Comparison of ENCODE assay signal across 8 cellular contexts in genomic region chr19:2552859-2553258, GRCh38.
DNase-seq lines count a peak whose midpoint lies in the region; ATAC-seq and TF ChIP-seq lines count a peak whose summit lies in the region.

No MANE protein-coding gene starts in this region.

- DNase-seq in GF-D8 (lab: John Stamatoyannopoulos, UW): peak; percentile 99
- no peak for DNase-seq in HEK293T (ENCODE audit: extremely low spot score)
- no peak for DNase-seq in activated naive CD8-positive, alpha-beta T cell treated with anti-CD3 and anti-CD28 coated beads, Interleukin-2, amount 10 ng/mL, durations not matched to agents 7 days and 5 days
- DNase-seq in prostate gland (ENCODE audit: low spot score): no peak
- no peak for DNase-seq in putamen (ENCODE audit: low spot score)
- no peak for DNase-seq in lower leg skin (ENCODE audit: low spot score in 2 of 2)
- no peak for DNase-seq in effector CD8-positive, alpha-beta T cell (lab: John Stamatoyannopoulos, UW)

- no peak for TF ChIP-seq CTCF in prostate gland (IDR thresholded peaks at IDR 0.05)
- TF ChIP-seq CTCF in lower leg skin (IDR thresholded peaks at IDR 0.05): no peak

- WGBS in prostate gland: under 1% methylated on average over 11 of the region's 11 CpGs
- WGBS in lower leg skin, 2 donors: 18 to 19% methylated on average over 11 of the region's 11 CpGs

- no peaks in the 10 kb centered on the region for H3K4me1 ChIP-seq in prostate gland (replicated peaks)

- H3K27me3 Mint-ChIP-seq in activated naive CD8-positive, alpha-beta T cell treated with anti-CD3 and anti-CD28 coated beads, Interleukin-2, amount 10 ng/mL, durations not matched to agents 7 days and 5 days: no peaks in the 10 kb centered on the region

- H3K4me1 Mint-ChIP-seq in activated naive CD8-positive, alpha-beta T cell treated with anti-CD3 and anti-CD28 coated beads, Interleukin-2, amount 10 ng/mL, durations not matched to agents 7 days and 5 days: peaks cover 29% of the 10 kb centered on the region

- peak overlapping the region in 1 of 2 donors; percentile 3 for H3K4me3 ChIP-seq in prostate gland
- no peak overlapping the region for H3K4me3 ChIP-seq in lower leg skin (ENCODE audit: low read depth, poor library complexity, severe bottlenecking)

- H3K36me3 ChIP-seq in prostate gland: no peaks in the 10 kb centered on the region

- H3K9me3 Mint-ChIP-seq in activated naive CD8-positive, alpha-beta T cell treated with anti-CD3 and anti-CD28 coated beads, Interleukin-2, amount 10 ng/mL, durations not matched to agents 7 days and 5 days: no peaks in the 10 kb centered on the region

- no peaks in the 10 kb centered on the region for H3K9me3 ChIP-seq in prostate gland

- H3K4me3 Mint-ChIP-seq in activated naive CD8-positive, alpha-beta T cell treated with anti-CD3 and anti-CD28 coated beads, Interleukin-2, amount 10 ng/mL, durations not matched to agents 7 days and 5 days: peak overlapping the region; percentile 83

- peak overlapping the region; percentile 40 to 46 for H3K27ac ChIP-seq in prostate gland

- CTCF ChIA-PET in HEK293T (lab: Yijun Ruan, JAX): interaction anchor here (0.6 kb wide), 1 partner anchor 29 kb away, joined by 3 read pairs; no protein-coding TSS in a partner anchor

- H3K27ac Mint-ChIP-seq in activated naive CD8-positive, alpha-beta T cell treated with anti-CD3 and anti-CD28 coated beads, Interleukin-2, amount 10 ng/mL, durations not matched to agents 7 days and 5 days: peak overlapping the region; percentile 89

- no peak for TF ChIP-seq POLR2A in prostate gland (IDR thresholded peaks at IDR 0.05)
- TF ChIP-seq POLR2A in lower leg skin (IDR thresholded peaks at IDR 0.05): no peak

- peak; percentile 84 for ATAC-seq in activated naive CD8-positive, alpha-beta T cell treated with anti-CD3 and anti-CD28 coated beads, Interleukin-2, amount 10 ng/mL, durations not matched to agents 7 days and 5 days (ENCODE audit: low read depth)

- no peaks in the 10 kb centered on the region for H3K27me3 ChIP-seq in prostate gland (replicated peaks; ENCODE audit: insufficient read depth)

- H3K36me3 Mint-ChIP-seq in activated naive CD8-positive, alpha-beta T cell treated with anti-CD3 and anti-CD28 coated beads, Interleukin-2, amount 10 ng/mL, durations not matched to agents 7 days and 5 days: no peaks in the 10 kb centered on the region

- intact Hi-C loops in prostate gland (cut with DNase I) (no loop called here), lower leg skin (cut with DNase I; ENCODE audit: low total_unique reads) (no loop called here)

- POLR2A ChIA-PET in HEK293T (lab: Yijun Ruan, JAX): interaction anchor here (1.9 to 7.3 kb wide), 2 partner anchors 9 to 76 kb away, joined by 10 to 79 read pairs; partner anchors contain the start of gene GADD45B
- POLR2A ChIA-PET in activated naive CD8-positive, alpha-beta T cell treated with anti-CD3 and anti-CD28 coated beads, Interleukin-2, amount 10 ng/mL, durations not matched to agents 7 days and 5 days (lab: Charles Lee): interaction anchor here (0.7 to 6.2 kb wide), 16 partner anchors 9 to 91 kb away, joined by 3 to 139 read pairs (median 4); partner anchors contain the start of gene GADD45B

TF ChIP-seq in HEK293T, 16 proteins besides CTCF, POLR2A, EP300 and RAD21:
- TF ChIP-seq CTBP1 (IDR thresholded peaks at IDR 0.05; ENCODE audit: borderline replicate concordance) (no peak), ZNF384 (IDR thresholded peaks at IDR 0.05) (peak; percentile 64), ARNT (IDR thresholded peaks at IDR 0.05) (no peak), SUZ12 (IDR thresholded peaks at IDR 0.05) (no peak), NFRKB (IDR thresholded peaks at IDR 0.05) (no peak), FOXM1 (IDR thresholded peaks at IDR 0.05; ENCODE audit: borderline replicate concordance) (no peak)
TF ChIP-seq in HEK293T: peak in this region for 1.

TF ChIP-seq in PFSK-1, 5 proteins besides CTCF, POLR2A, EP300 and RAD21:
- TF ChIP-seq POLR2AphosphoS5 (IDR thresholded peaks at IDR 0.05; ENCODE audit: low read depth, low read length): no peak
- no peak for TF ChIP-seq FOXP2 (optimal IDR thresholded peaks at IDR 0.05; ENCODE audit: borderline replicate concordance, extremely low read depth, extremely low read length, insufficient read depth)
- peak in 1 of 2 experiments; percentile 47; a peak in 1 of 4 replicates for TF ChIP-seq REST (IDR thresholded peaks at IDR 0.05; ENCODE audit: insufficient read depth in 1 of 2, low read depth in 2 of 2, low read length in 2 of 2)
- 0 out of 2 replicates have a peak, but pooled peaks have one; percentile 28 for TF ChIP-seq SIN3A (IDR thresholded peaks at IDR 0.05; ENCODE audit: borderline replicate concordance, insufficient read depth, low read length)
- no peak for TF ChIP-seq TAF1 (IDR thresholded peaks at IDR 0.05; ENCODE audit: borderline replicate concordance, insufficient read depth, low read length)
